23 cellular contexts compared by ENCODE assay signal in the genomic region with DNA sequence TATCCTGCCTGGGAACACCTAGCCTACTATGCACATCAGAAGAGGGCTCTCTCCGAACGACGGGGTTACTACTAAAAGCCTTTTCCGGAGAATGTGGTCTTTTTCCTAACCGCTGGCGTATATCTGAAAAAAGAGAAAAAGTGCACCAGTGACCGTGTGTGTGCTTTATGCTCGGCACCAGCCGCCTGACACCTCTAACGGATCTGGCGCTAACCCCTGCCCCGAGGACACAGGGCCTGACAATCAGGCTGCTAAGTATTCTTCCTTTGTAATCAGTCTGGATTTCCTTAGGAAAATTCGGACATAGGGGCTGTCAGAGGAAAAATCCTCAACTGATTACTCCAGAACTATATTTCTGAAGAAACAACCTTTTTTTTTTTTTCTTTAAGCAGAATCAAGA. TPM values are rescaled to one million over a fixed set of nuclear protein-coding genes. Genes with fewer than 3 reads are reported as not detected.
DNase-seq lines count a peak whose midpoint lies in the region; ATAC-seq, FAIRE-seq and TF ChIP-seq lines count a peak whose summit lies in the region.
"Had no signal": no experiment of that assay in that cellular context is flagged by ENCODE, and none has a peak within 500 bp of the region (broad histone marks: within the 10 kb centered on the region; RNA-seq: fewer than 3 reads in every experiment).

No MANE protein-coding gene starts in this region.

- H3K4me1 Mint-ChIP-seq in activated naive CD4-positive, alpha-beta T cell treated with anti-CD3 and anti-CD28 coated beads, Interleukin-2, amount 10 ng/mL, durations not matched to agents 7 days and 5 days = no peaks in the 10 kb centered on the region
- H3K4me1 Mint-ChIP-seq in CD14-positive monocyte (no peaks in the 10 kb centered on the region), memory B cell (peaks cover 32% of the 10 kb centered on the region)

- no peaks in the 10 kb centered on the region for H3K9me3 Mint-ChIP-seq in activated naive CD4-positive, alpha-beta T cell treated with anti-CD3 and anti-CD28 coated beads, Interleukin-2, amount 10 ng/mL, durations not matched to agents 7 days and 5 days
- H3K9me3 Mint-ChIP-seq in CD14-positive monocyte (no peaks in the 10 kb centered on the region), memory B cell (no peaks in the 10 kb centered on the region)
- H3K9me3 Mint-ChIP-seq: CD4-positive, CD25-positive, alpha-beta regulatory T cell; CD8-positive, alpha-beta T cell had no signal

- H3K4me1 ChIP-seq in skeletal muscle tissue (ENCODE audit: control insufficient read depth in 3 of 3, insufficient read depth in 3 of 3, low read length in 3 of 3) (peaks cover 5 to 17% (median 13%) of the 10 kb centered on the region in 3 donors), kidney (ENCODE audit: control insufficient read depth in 1 of 2, insufficient read depth in 1 of 2, low read depth in 1 of 2, low read length in 2 of 2) (no peaks in the 10 kb centered on the region), spleen (peaks cover 0 to 32% (median 11%) of the 10 kb centered on the region in 6 donors), suprapubic skin (no peaks in the 10 kb centered on the region)
- H3K4me1 ChIP-seq: Caco-2 had no signal

- no peak overlapping the region for H3K4me3 ChIP-seq in skeletal muscle tissue (ENCODE audit: low read length in 3 of 3)
- no peak overlapping the region for H3K4me3 ChIP-seq in kidney (ENCODE audit: low read length in 2 of 2)
- H3K4me3 ChIP-seq in spleen = no peak overlapping the region
- H3K4me3 ChIP-seq in suprapubic skin = no peak overlapping the region
- H3K4me3 ChIP-seq: A549 had no signal

- H3K27me3 ChIP-seq in skeletal muscle tissue (ENCODE audit: control insufficient read depth in 3 of 3, insufficient read depth in 3 of 3, low read length in 3 of 3) (no peaks in the 10 kb centered on the region), spleen (replicated peaks in 1 of 7) (no peaks in the 10 kb centered on the region), suprapubic skin (no peaks in the 10 kb centered on the region)

- 93 to 98% (median 95%) methylated on average over 13 of the region's 13 CpGs for WGBS in spleen, 5 donors
- 88% methylated on average over 13 of the region's 13 CpGs for WGBS in suprapubic skin

- H3K36me3 ChIP-seq in skeletal muscle tissue (ENCODE audit: control insufficient read depth in 3 of 3, insufficient read depth in 3 of 3, low read length in 3 of 3) (peaks cover 46 to 69% (median 61%) of the 10 kb centered on the region in 3 donors), kidney (ENCODE audit: control insufficient read depth in 1 of 2, insufficient read depth in 2 of 2, low read length in 2 of 2) (peaks cover 21 to 60% of the 10 kb centered on the region in 2 donors), spleen (peaks cover 0 to 100% (median 88%) of the 10 kb centered on the region in 6 donors), suprapubic skin (peaks cover 98% of the 10 kb centered on the region)

- H3K36me3 Mint-ChIP-seq in activated naive CD4-positive, alpha-beta T cell treated with anti-CD3 and anti-CD28 coated beads, Interleukin-2, amount 10 ng/mL, durations not matched to agents 7 days and 5 days = peaks cover 48% of the 10 kb centered on the region
- H3K36me3 Mint-ChIP-seq in CD14-positive monocyte (peaks cover 84 to 95% of the 10 kb centered on the region in 2 donors), memory B cell (peaks cover 33% of the 10 kb centered on the region)

- H3K9me3 ChIP-seq in skeletal muscle tissue (ENCODE audit: control insufficient read depth in 3 of 3, low read length in 3 of 3) (no peaks in the 10 kb centered on the region), kidney (ENCODE audit: control insufficient read depth in 1 of 2, low read length in 2 of 2) (no peaks in the 10 kb centered on the region), spleen (no peaks in the 10 kb centered on the region), suprapubic skin (no peaks in the 10 kb centered on the region)
- H3K9me3 ChIP-seq: A549, Caco-2 had no signal

- ATAC-seq in memory B cell (ENCODE audit: low read depth) = no peak
- ATAC-seq: A549; CD8-positive, alpha-beta T cell; HCT116 had no signal

- H3K4me3 Mint-ChIP-seq in activated naive CD4-positive, alpha-beta T cell treated with anti-CD3 and anti-CD28 coated beads, Interleukin-2, amount 10 ng/mL, durations not matched to agents 7 days and 5 days = no peak overlapping the region
- no peak overlapping the region for H3K4me3 Mint-ChIP-seq in CD14-positive monocyte
- no peak overlapping the region for H3K4me3 Mint-ChIP-seq in memory B cell
- H3K4me3 Mint-ChIP-seq: CD4-positive, CD25-positive, alpha-beta regulatory T cell; CD8-positive, alpha-beta T cell had no signal

- TF ChIP-seq CTCF in CD14-positive monocyte (IDR thresholded peaks at IDR 0.05) (no peak), kidney (IDR thresholded peaks at IDR 0.05; ENCODE audit: borderline replicate concordance, extremely low read depth, insufficient read depth) (no peak), spleen (IDR thresholded peaks at IDR 0.05 in 8 of 11, conservative IDR thresholded peaks at IDR 0.05 in 3 of 11) (no peak), suprapubic skin (IDR thresholded peaks at IDR 0.05) (no peak)

- peak; percentile 0 for DNase-seq in activated naive CD4-positive, alpha-beta T cell treated with anti-CD3 and anti-CD28 coated beads, Interleukin-2, amount 10 ng/mL, durations not matched to agents 7 days and 5 days
- DNase-seq in activated naive CD4-positive, alpha-beta T cell treated with Interleukin-2 at 50 U/mL for 16 hours = no peak
- DNase-seq in CD14-positive monocyte (ENCODE audit: low spot score) = no peak
- DNase-seq in memory B cell (ENCODE audit: low spot score in 2 of 2) = no peak
- DNase-seq in kidney = no peak
- DNase-seq in spleen = no peak
- no peak for DNase-seq in suprapubic skin (ENCODE audit: low spot score in 2 of 2)
- DNase-seq: 8988T; ACHN; AML-193; C1 segment of cervical spinal cord; Caco-2; CD4-positive, CD25-positive, alpha-beta regulatory T cell; CD8-positive, alpha-beta T cell; DMS153; DND-41; H7 had no signal

- intact Hi-C loops in CD14-positive monocyte (cut with micrococcal nuclease) (no loop called here), kidney (cut with DNase I) (no loop called here), spleen (cut with DNase I; ENCODE audit: low total_unique reads) (no loop called here)

- H3K27ac Mint-ChIP-seq in activated naive CD4-positive, alpha-beta T cell treated with anti-CD3 and anti-CD28 coated beads, Interleukin-2, amount 10 ng/mL, durations not matched to agents 7 days and 5 days = no peak overlapping the region
- peak overlapping the region in 4 of 7 donors; percentile 1 to 75 (median 36) for H3K27ac Mint-ChIP-seq in CD14-positive monocyte
- H3K27ac Mint-ChIP-seq in memory B cell = peak overlapping the region; percentile 51
- H3K27ac Mint-ChIP-seq: CD8-positive, alpha-beta T cell had no signal

- H3K27me3 Mint-ChIP-seq in activated naive CD4-positive, alpha-beta T cell treated with anti-CD3 and anti-CD28 coated beads, Interleukin-2, amount 10 ng/mL, durations not matched to agents 7 days and 5 days = no peaks in the 10 kb centered on the region
- H3K27me3 Mint-ChIP-seq in CD14-positive monocyte (ENCODE audit: low read depth in 3 of 3) (peaks cover 0 to 4% (median 1%) of the 10 kb centered on the region in 3 donors), memory B cell (no peaks in the 10 kb centered on the region)
- H3K27me3 Mint-ChIP-seq: CD4-positive, CD25-positive, alpha-beta regulatory T cell had no signal

- H3K27ac ChIP-seq in skeletal muscle tissue (ENCODE audit: low read depth, low read length) = peak overlapping the region; percentile 68
- no peak overlapping the region for H3K27ac ChIP-seq in kidney (ENCODE audit: low read depth in 2 of 2, low read length in 2 of 2)
- H3K27ac ChIP-seq in spleen = no peak overlapping the region
- no peak overlapping the region for H3K27ac ChIP-seq in suprapubic skin
- H3K27ac ChIP-seq: A549 had no signal

- peak overlapping the region in 1 of 3 donors; percentile 72 for H3K9ac ChIP-seq in skeletal muscle tissue (ENCODE audit: low read depth in 1 of 3, low read length in 3 of 3)
- no peak overlapping the region for H3K9ac ChIP-seq in kidney (ENCODE audit: low read length in 2 of 2)

- no peak for TF ChIP-seq POLR2A in spleen (IDR thresholded peaks at IDR 0.05)
- no peak for TF ChIP-seq POLR2A in suprapubic skin (IDR thresholded peaks at IDR 0.05)

- no peak for TF ChIP-seq EP300 in suprapubic skin (IDR thresholded peaks at IDR 0.05)

- CTCF ChIA-PET in activated naive CD4-positive, alpha-beta T cell treated with anti-CD3 and anti-CD28 coated beads, Interleukin-2, amount 10 ng/mL, durations not matched to agents 7 days and 5 days (lab: Charles Lee) = interaction anchor here (4.6 kb wide), 1 partner anchor 12 kb away, joined by 22 read pairs; no protein-coding TSS in a partner anchor

- FAIRE-seq in kidney (lab: Jason Lieb, UNC) = no peak
- FAIRE-seq: A549, G401.6, GM12892, H1 had no signal

RNA-seq across cellular contexts. Expression of gene ITGAE, which starts 13.4 kb away (rescaled TPM):
- polyA plus RNA-seq in CD14-positive monocyte (10 to 100 TPM; 66.6 to 78.8 TPM), kidney (ENCODE audit: insufficient read depth, low read depth, low replicate concordance) (46.3 TPM), spleen (10 to 100 TPM; 75.2 to 91.1 (median 78.3) TPM)
- total RNA-seq in skeletal muscle tissue (16.7 TPM), kidney (16.5 TPM), spleen (10 to 100 TPM; 20.3 to 31.4 (median 26.3) TPM), suprapubic skin (10 to 100 TPM; 14.0 to 20.7 (median 14.4) TPM)

RNA-seq across cellular contexts. Expression of gene NCBP3, which starts 31.7 kb away (rescaled TPM):
- polyA plus RNA-seq in CD14-positive monocyte (1 to 10 TPM; 4.9 to 8.5 TPM), kidney (ENCODE audit: insufficient read depth, low read depth, low replicate concordance) (14.5 TPM), spleen (10 to 100 TPM; 13.0 to 22.8 (median 20.6) TPM)
- total RNA-seq in skeletal muscle tissue (17.2 TPM), kidney (41.5 TPM), spleen (10 to 100 TPM; 24.9 to 43.9 (median 39.8) TPM), suprapubic skin (10 to 100 TPM; 15.4 to 41.8 (median 26.1) TPM)
